10 cellular contexts compared by ENCODE assay signal in the genomic region with DNA sequence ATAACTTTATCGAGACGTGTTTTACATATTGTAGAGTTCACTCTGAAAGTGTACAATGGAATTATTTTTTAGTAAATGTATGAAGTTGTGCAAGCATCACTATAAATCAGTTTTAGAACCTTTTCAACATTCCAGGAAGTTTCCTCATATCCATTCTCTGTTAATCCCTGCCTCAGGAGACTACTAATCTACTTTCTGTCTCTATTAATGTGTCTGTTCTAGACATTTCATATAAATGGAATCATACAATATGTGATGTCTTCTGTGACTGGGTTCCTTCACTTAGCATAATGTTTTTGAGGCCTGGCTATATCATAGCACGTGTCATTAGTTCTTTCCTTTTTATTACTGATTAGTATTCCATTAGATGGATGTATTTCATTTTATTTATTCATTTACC. TPM values are rescaled to one million over a fixed set of nuclear protein-coding genes. Genes with fewer than 3 reads are reported as not detected.
"Had no signal": no experiment of that assay in that cellular context is flagged by ENCODE, and none has a peak within 500 bp of the region (broad histone marks: within the 10 kb centered on the region; RNA-seq: fewer than 3 reads in every experiment).

No MANE protein-coding gene starts in this region.

- ATAC-seq: HCT116, HepG2 had no signal

- H3K36me3 Mint-ChIP-seq: IgD-negative memory B cell had no signal

- H3K27ac ChIP-seq: GM23248, HL-60 had no signal

- H3K4me3 ChIP-seq: GM23248, HAP-1 had no signal

- H3K27ac Mint-ChIP-seq: HFFc6, IgD-negative memory B cell had no signal

- H3K9me3 ChIP-seq: HAP-1 had no signal

- H3K36me3 ChIP-seq: HAP-1 had no signal

- H3K4me1 ChIP-seq: HAP-1 had no signal

- H3K4me3 Mint-ChIP-seq: HFFc6, IgD-negative memory B cell had no signal

- H3K9me3 Mint-ChIP-seq: HFFc6, IgD-negative memory B cell had no signal

- DNase-seq: GM23248, GOT3, H7, HFFc6 had no signal

- H3K4me1 Mint-ChIP-seq: IgD-negative memory B cell had no signal

RNA-seq across cellular contexts. Expression of gene SYT9, which starts 17.0 kb away (rescaled TPM):
- total RNA-seq: GM23248, H4, HepG2, HFFc6 had no signal
- polyA plus RNA-seq: GM23248, HepG2 had no signal
